16 cellular contexts compared by ENCODE assay signal in the genomic region with DNA sequence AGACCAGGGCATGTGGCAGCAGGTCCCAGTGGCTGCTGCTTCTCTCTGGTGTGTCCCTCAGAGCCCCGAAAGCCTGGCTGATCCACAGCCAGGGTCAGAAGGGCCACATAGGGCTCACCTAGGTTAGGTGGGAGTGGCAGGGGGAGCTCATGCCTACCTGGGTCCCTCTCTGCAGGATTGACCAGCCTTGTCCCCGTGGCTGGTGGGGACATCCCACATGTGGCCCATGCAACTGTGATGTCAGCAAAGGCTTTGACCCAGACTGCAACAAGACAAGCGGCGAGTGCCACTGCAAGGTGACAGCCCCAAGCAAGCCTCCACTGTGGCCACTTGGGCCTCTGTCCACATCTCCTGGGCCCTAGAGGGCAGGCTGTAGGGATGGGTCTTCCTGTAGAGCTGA. TPM values are rescaled to one million over a fixed set of nuclear protein-coding genes. Genes with fewer than 3 reads are reported as not detected.
A peak's percentile ranks its signal among the peaks of the same experiment; 100 is the strongest.
DNase-seq lines count a peak whose midpoint lies in the region; ATAC-seq, FAIRE-seq and TF ChIP-seq lines count a peak whose summit lies in the region.
"Had no signal": no experiment of that assay in that cellular context is flagged by ENCODE, and none has a peak within 500 bp of the region (broad histone marks: within the 10 kb centered on the region; RNA-seq: fewer than 3 reads in every experiment).

No MANE protein-coding gene starts in this region.

- intact Hi-C loops in Right ventricle myocardium inferior (cut with DNase I) = no loop called here
- intact Hi-C loops in left ventricle myocardium inferior (cut with micrococcal nuclease) = no loop called here
- intact Hi-C loops in kidney (cut with DNase I) = no loop called here
- intact Hi-C loops in psoas muscle (cut with DNase I) = no loop called here

- no peaks in the 10 kb centered on the region for H3K9me3 ChIP-seq in left ventricle myocardium inferior (replicated peaks)
- no peaks in the 10 kb centered on the region for H3K9me3 ChIP-seq in kidney (ENCODE audit: control insufficient read depth in 1 of 2, low read length in 2 of 2)
- no peaks in the 10 kb centered on the region for H3K9me3 ChIP-seq in psoas muscle
- H3K9me3 ChIP-seq: BLaER1, HAP-1 had no signal

- H3K4me3 ChIP-seq in left ventricle myocardium inferior = no peak overlapping the region
- H3K4me3 ChIP-seq in kidney (ENCODE audit: low read length in 2 of 2) = no peak overlapping the region
- no peak overlapping the region for H3K4me3 ChIP-seq in psoas muscle
- H3K4me3 ChIP-seq: BLaER1, HAP-1 had no signal

- 92 to 98% (median 93%) methylated on average over 4 of the region's 4 CpGs for WGBS in psoas muscle, 3 donors

- FAIRE-seq in kidney (lab: Jason Lieb, UNC) = no peak
- FAIRE-seq: H1 had no signal

- ATAC-seq in Right ventricle myocardium inferior (no peak), psoas muscle (no peak)

- H3K4me1 ChIP-seq in left ventricle myocardium inferior (peaks cover 7% of the 10 kb centered on the region), kidney (ENCODE audit: control insufficient read depth in 1 of 2, insufficient read depth in 1 of 2, low read depth in 1 of 2, low read length in 2 of 2) (no peaks in the 10 kb centered on the region), psoas muscle (no peaks in the 10 kb centered on the region)
- H3K4me1 ChIP-seq: HAP-1 had no signal

- DNase-seq in Right ventricle myocardium inferior (ENCODE audit: missing footprints) (peak; percentile 54), left ventricle myocardium inferior (no peak), kidney (peak; percentile 62), psoas muscle (peak; percentile 4 to 31), DMS53 treated with DMSO at 0.1 percent for 48 hours (lab: John Stamatoyannopoulos, UW; ENCODE audit: unreplicated experiment) (no peak), middle frontal gyrus (ENCODE audit: extremely low spot score, low spot score) (no peak), NCI-H2029 (lab: John Stamatoyannopoulos, UW) (no peak)
- DNase-seq: 8988T, AML-193, DMS 273 treated with DMSO at 0.1 percent for 48 hours, DMS79 had no signal

- H3K36me3 ChIP-seq in left ventricle myocardium inferior = no peaks in the 10 kb centered on the region
- H3K36me3 ChIP-seq in kidney (ENCODE audit: control insufficient read depth in 1 of 2, insufficient read depth in 2 of 2, low read length in 2 of 2) = no peaks in the 10 kb centered on the region
- peaks cover 0 to 21% of the 10 kb centered on the region in 2 donors for H3K36me3 ChIP-seq in psoas muscle (ENCODE audit: insufficient read depth in 1 of 2, low read depth in 1 of 2)

- H3K27me3 ChIP-seq in left ventricle myocardium inferior (ENCODE audit: low read depth) (no peaks in the 10 kb centered on the region), psoas muscle (ENCODE audit: insufficient read depth in 3 of 3, low read length in 2 of 3) (no peaks in the 10 kb centered on the region)
- H3K27me3 ChIP-seq: BLaER1 had no signal

- TF ChIP-seq CTCF in left ventricle myocardium inferior (IDR thresholded peaks at IDR 0.05; ENCODE audit: borderline replicate concordance) (no peak), kidney (IDR thresholded peaks at IDR 0.05; ENCODE audit: borderline replicate concordance, extremely low read depth, insufficient read depth) (no peak), psoas muscle (IDR thresholded peaks at IDR 0.05) (no peak)

- H3K27ac ChIP-seq in left ventricle myocardium inferior (replicated peaks) (no peak overlapping the region), kidney (ENCODE audit: low read depth in 2 of 2, low read length in 2 of 2) (no peak overlapping the region), psoas muscle (no peak overlapping the region)
- H3K27ac ChIP-seq: BLaER1 had no signal

- no peak overlapping the region for H3K9ac ChIP-seq in kidney (ENCODE audit: low read length in 2 of 2)
- H3K9ac ChIP-seq: BLaER1 had no signal

RNA-seq across cellular contexts. Expression of a gene that starts 15.7 kb away (rescaled TPM):
- total RNA-seq in Right ventricle myocardium inferior = 6.5 TPM
- 4.2 TPM for total RNA-seq in left ventricle myocardium inferior
- 65.6 TPM for total RNA-seq in kidney
- 10.6 TPM for polyA plus RNA-seq in kidney (ENCODE audit: insufficient read depth, low read depth, low replicate concordance)
- 10 to 100 TPM in 2 of 4 donors, 1 to 10 TPM in 2; 5.7 to 12.5 (median 10.6) TPM for total RNA-seq in psoas muscle
- polyA plus RNA-seq in psoas muscle = 1 to 10 TPM in 2 of 3 donors, under 1 TPM in 1; 0.69 to 6.9 (median 3.7) TPM

RNA-seq across cellular contexts. Expression of a gene that starts 17.9 kb away (rescaled TPM):
- total RNA-seq in Right ventricle myocardium inferior = 1.2 TPM
- total RNA-seq in left ventricle myocardium inferior = 0.80 TPM
- 4.2 TPM for total RNA-seq in kidney
- 3.5 TPM for polyA plus RNA-seq in kidney (ENCODE audit: insufficient read depth, low read depth, low replicate concordance)
- 1 to 10 TPM in 1 of 4 donors, under 1 TPM in 3; 0.54 to 1.7 (median 0.57) TPM for total RNA-seq in psoas muscle
- polyA plus RNA-seq in psoas muscle = 1 to 10 TPM in 2 of 3 donors, under 1 TPM in 1; 0.14 to 2.0 (median 1.3) TPM

RNA-seq across cellular contexts. Expression of a gene that starts 41.8 kb away (rescaled TPM):
- total RNA-seq in Right ventricle myocardium inferior (not detected), left ventricle myocardium inferior (0.22 TPM), kidney (0.19 TPM), psoas muscle (1 to 10 TPM in 2 of 4 donors, under 1 TPM in 2; 0.57 to 2.2 (median 1.3) TPM)
- polyA plus RNA-seq in kidney (ENCODE audit: insufficient read depth, low read depth, low replicate concordance) (not detected), psoas muscle (under 1 TPM in 2 of 3 donors, not detected in 1; 0.17 to 0.55 TPM)
- total RNA-seq: G401, HT1080 had no signal

RNA-seq across cellular contexts. Expression of a gene that starts 51.3 kb away (rescaled TPM):
- total RNA-seq in Right ventricle myocardium inferior (97.6 TPM), left ventricle myocardium inferior (92.0 TPM), kidney (181 TPM), psoas muscle (100 to 1,000 TPM in 2 of 4 donors, 10 to 100 TPM in 2; 76.4 to 155 (median 123) TPM)
- polyA plus RNA-seq in kidney (ENCODE audit: insufficient read depth, low read depth, low replicate concordance) (114 TPM), psoas muscle (100 to 1,000 TPM; 105 to 150 (median 150) TPM)

Comparison
In these comparisons a context has a peak if more than half of its experiments do, and no peak if none do; other contexts are left out.
1. DNase-seq: peak in Right ventricle myocardium inferior (single experiment), kidney (single experiment) and psoas muscle (2 of 2); none in left ventricle myocardium inferior (single experiment), DMS53 treated with DMSO at 0.1 percent for 48 hours (single experiment), middle frontal gyrus (single experiment) and NCI-H2029 (single experiment).